In genomic region chr19:40418040-40418439, GRCh38 we compare ENCODE assay signal across 17 cellular contexts. TPM values are rescaled to one million over a fixed set of nuclear protein-coding genes. Genes with fewer than 3 reads are reported as not detected.
DNase-seq lines count a peak whose midpoint lies in the region; ATAC-seq and TF ChIP-seq lines count a peak whose summit lies in the region.
"Had no signal": no experiment of that assay in that cellular context is flagged by ENCODE, and none has a peak within 500 bp of the region (broad histone marks: within the 10 kb centered on the region; RNA-seq: fewer than 3 reads in every experiment).

No MANE protein-coding gene starts in this region.

- H3K36me3 Mint-ChIP-seq in dendritic cell treated with granulocyte-macrophage colony-stimulating factor and Interleukin-4, amounts not matched to agents 40 ng/mL and 50 ng/mL, for 4 days (ENCODE audit: low read depth): peaks cover 19% of the 10 kb centered on the region
- no peaks in the 10 kb centered on the region for H3K36me3 Mint-ChIP-seq in natural killer cell treated with Interleukin-12 subunit alpha and Interleukin-12 subunit beta and Interleukin-15 and Interleukin-18, amount 100 ng/mL, for 72 hours

- H3K27me3 Mint-ChIP-seq in dendritic cell treated with granulocyte-macrophage colony-stimulating factor and Interleukin-4, amounts not matched to agents 40 ng/mL and 50 ng/mL, for 4 days: peaks cover 6% of the 10 kb centered on the region
- peaks cover 0 to 3% of the 10 kb centered on the region in 2 donors for H3K27me3 Mint-ChIP-seq in natural killer cell treated with Interleukin-12 subunit alpha and Interleukin-12 subunit beta and Interleukin-15 and Interleukin-18, amount 100 ng/mL, for 72 hours

- H3K27me3 ChIP-seq in left ventricle myocardium inferior (ENCODE audit: low read depth) (no peaks in the 10 kb centered on the region), upper lobe of left lung (no peaks in the 10 kb centered on the region)
- H3K27me3 ChIP-seq: pancreas had no signal

- intact Hi-C loops in left ventricle myocardium inferior (cut with micrococcal nuclease) (no loop called here), Right ventricle myocardium inferior (cut with DNase I) (no loop called here)
- intact Hi-C loops in dendritic cell treated with granulocyte-macrophage colony-stimulating factor and Interleukin-4, amounts not matched to agents 40 ng/mL and 50 ng/mL, for 4 days (cut with micrococcal nuclease): no loop called here

- H3K9me3 Mint-ChIP-seq in dendritic cell treated with granulocyte-macrophage colony-stimulating factor and Interleukin-4, amounts not matched to agents 40 ng/mL and 50 ng/mL, for 4 days: no peaks in the 10 kb centered on the region
- no peaks in the 10 kb centered on the region for H3K9me3 Mint-ChIP-seq in natural killer cell treated with Interleukin-12 subunit alpha and Interleukin-12 subunit beta and Interleukin-15 and Interleukin-18, amount 100 ng/mL, for 72 hours

- H3K27ac ChIP-seq in left ventricle myocardium inferior (replicated peaks) (peak overlapping the region; percentile 99), upper lobe of left lung (peak overlapping the region; percentile 68 to 100 (median 90))

- H3K9me3 ChIP-seq in left ventricle myocardium inferior (replicated peaks) (no peaks in the 10 kb centered on the region), upper lobe of left lung (no peaks in the 10 kb centered on the region)
- H3K9me3 ChIP-seq: pancreas had no signal

- no peak for DNase-seq in left ventricle myocardium inferior
- no peak for DNase-seq in Right ventricle myocardium inferior (ENCODE audit: missing footprints)
- DNase-seq in natural killer cell treated with Interleukin-12 subunit alpha and Interleukin-12 subunit beta and Interleukin-15 and Interleukin-18, amount 100 ng/mL, for 72 hours (ENCODE audit: low spot score): no peak
- DNase-seq in upper lobe of left lung: no peak
- no peak for DNase-seq in NCI-H2107 (lab: John Stamatoyannopoulos, UW)
- DNase-seq in AG08396 (ENCODE audit: low spot score): no peak
- DNase-seq: activated CD4-positive, alpha-beta T cell treated with anti-CD3 and anti-CD28 coated beads, Interleukin-2, amount 50 U/mL, for 4 hours; activated gamma-delta T cell treated with Interleukin-2 at 50 U/mL for 16 hours; central memory CD4-positive, alpha-beta T cell; DMS79 treated with DMSO at 0.1 percent for 48 hours; hypothalamus; MM.1S; NCI-H226; pancreas had no signal

- peaks cover 50% of the 10 kb centered on the region for H3K4me1 Mint-ChIP-seq in dendritic cell treated with granulocyte-macrophage colony-stimulating factor and Interleukin-4, amounts not matched to agents 40 ng/mL and 50 ng/mL, for 4 days (ENCODE audit: low read depth)
- peaks cover 42 to 51% of the 10 kb centered on the region in 2 donors for H3K4me1 Mint-ChIP-seq in natural killer cell treated with Interleukin-12 subunit alpha and Interleukin-12 subunit beta and Interleukin-15 and Interleukin-18, amount 100 ng/mL, for 72 hours (ENCODE audit: low read depth in 2 of 2)

- peak overlapping the region; percentile 69 for H3K27ac Mint-ChIP-seq in dendritic cell treated with granulocyte-macrophage colony-stimulating factor and Interleukin-4, amounts not matched to agents 40 ng/mL and 50 ng/mL, for 4 days
- peak overlapping the region; percentile 47 to 64 for H3K27ac Mint-ChIP-seq in natural killer cell treated with Interleukin-12 subunit alpha and Interleukin-12 subunit beta and Interleukin-15 and Interleukin-18, amount 100 ng/mL, for 72 hours

- no peak for TF ChIP-seq EP300 in upper lobe of left lung (IDR thresholded peaks at IDR 0.05)

- no peak overlapping the region for H3K4me3 Mint-ChIP-seq in dendritic cell treated with granulocyte-macrophage colony-stimulating factor and Interleukin-4, amounts not matched to agents 40 ng/mL and 50 ng/mL, for 4 days
- peak overlapping the region; percentile 6 for H3K4me3 Mint-ChIP-seq in natural killer cell treated with Interleukin-12 subunit alpha and Interleukin-12 subunit beta and Interleukin-15 and Interleukin-18, amount 100 ng/mL, for 72 hours

- H3K36me3 ChIP-seq in left ventricle myocardium inferior (peaks cover 10% of the 10 kb centered on the region), upper lobe of left lung (peaks cover 7 to 16% (median 9%) of the 10 kb centered on the region in 4 donors)
- H3K36me3 ChIP-seq: pancreas had no signal

- no peak for TF ChIP-seq POLR2A in upper lobe of left lung (IDR thresholded peaks at IDR 0.05)

- peaks cover 77% of the 10 kb centered on the region for H3K4me1 ChIP-seq in left ventricle myocardium inferior
- peaks cover 57 to 79% (median 74%) of the 10 kb centered on the region in 4 donors for H3K4me1 ChIP-seq in upper lobe of left lung

- no peak for ATAC-seq in Right ventricle myocardium inferior
- ATAC-seq in natural killer cell treated with Interleukin-12 subunit alpha and Interleukin-12 subunit beta and Interleukin-15 and Interleukin-18, amount 100 ng/mL, for 72 hours: no peak
- ATAC-seq in upper lobe of left lung (ENCODE audit: low FRiP score in 2 of 2): no peak
- ATAC-seq in SK-N-SH treated with all-trans-retinoic acid at 6 μM for 48 hours: no peak
- ATAC-seq: pancreas had no signal

- 86% methylated on average over 3 of the region's 3 CpGs for WGBS in upper lobe of left lung, 2 donors

- H3K4me3 ChIP-seq in left ventricle myocardium inferior (no peak overlapping the region), upper lobe of left lung (no peak overlapping the region)
- H3K4me3 ChIP-seq: pancreas had no signal

- TF ChIP-seq CTCF in left ventricle myocardium inferior (IDR thresholded peaks at IDR 0.05; ENCODE audit: borderline replicate concordance): no peak
- TF ChIP-seq CTCF in upper lobe of left lung (IDR thresholded peaks at IDR 0.05): no peak

TF ChIP-seq in SK-N-SH treated with all-trans-retinoic acid at 6 μM for 48 hours, 23 proteins besides CTCF, POLR2A, EP300 and RAD21 (continues in another document):
- TF ChIP-seq PATZ1 (CRISPR knock-in tag; IDR thresholded peaks at IDR 0.05; ENCODE audit: borderline replicate concordance): no peak
- TF ChIP-seq PPARA (CRISPR knock-in tag; IDR thresholded peaks at IDR 0.05; ENCODE audit: borderline replicate concordance): no peak
- TF ChIP-seq ESRRG (CRISPR knock-in tag; IDR thresholded peaks at IDR 0.05): no peak
- no peak for TF ChIP-seq ZFP30 (CRISPR knock-in tag; IDR thresholded peaks at IDR 0.05)
- TF ChIP-seq ZNF70 (CRISPR knock-in tag; IDR thresholded peaks at IDR 0.05): no peak

RNA-seq across cellular contexts. Expression of gene PRX, which starts 4.9 kb away (rescaled TPM):
- total RNA-seq in left ventricle myocardium inferior: 3.3 TPM
- total RNA-seq in Right ventricle myocardium inferior: 3.5 TPM
- total RNA-seq in natural killer cell treated with Interleukin-12 subunit alpha and Interleukin-12 subunit beta and Interleukin-15 and Interleukin-18, amount 100 ng/mL, for 72 hours: under 1 TPM; 0.48 to 0.78 TPM
- 100 to 1,000 TPM in 1 of 6 donors, 10 to 100 TPM in 5; 30.1 to 146 (median 51.5) TPM for total RNA-seq in upper lobe of left lung

RNA-seq across cellular contexts. Expression of gene SERTAD1, which starts 7.8 kb away (rescaled TPM):
- total RNA-seq in left ventricle myocardium inferior: 9.2 TPM
- total RNA-seq in Right ventricle myocardium inferior: 12.0 TPM
- 10 to 100 TPM; 11.2 to 21.5 TPM for total RNA-seq in natural killer cell treated with Interleukin-12 subunit alpha and Interleukin-12 subunit beta and Interleukin-15 and Interleukin-18, amount 100 ng/mL, for 72 hours
- total RNA-seq in upper lobe of left lung: 10 to 100 TPM in 4 of 6 donors, 1 to 10 TPM in 2; 2.1 to 37.5 (median 18.4) TPM

RNA-seq across cellular contexts. Expression of gene SERTAD3, which starts 26.1 kb away (rescaled TPM):
- total RNA-seq in left ventricle myocardium inferior: 16.2 TPM
- 28.2 TPM for total RNA-seq in Right ventricle myocardium inferior
- total RNA-seq in natural killer cell treated with Interleukin-12 subunit alpha and Interleukin-12 subunit beta and Interleukin-15 and Interleukin-18, amount 100 ng/mL, for 72 hours: 10 to 100 TPM; 12.8 to 13.2 TPM
- total RNA-seq in upper lobe of left lung: 10 to 100 TPM in 5 of 6 donors, 1 to 10 TPM in 1; 8.9 to 44.5 (median 21.9) TPM

RNA-seq across cellular contexts. Expression of gene HIPK4, which starts 28.1 kb away (rescaled TPM):
- total RNA-seq in left ventricle myocardium inferior (not detected), Right ventricle myocardium inferior (not detected), upper lobe of left lung (1 to 10 TPM in 1 of 6 donors, under 1 TPM in 4, not detected in 1; 0.17 to 1.0 (median 0.46) TPM)
- not detected for total RNA-seq in natural killer cell treated with Interleukin-12 subunit alpha and Interleukin-12 subunit beta and Interleukin-15 and Interleukin-18, amount 100 ng/mL, for 72 hours
- total RNA-seq: lung microvascular endothelial cell had no signal

RNA-seq across cellular contexts. Expression of gene BLVRB, which starts 47.5 kb away (rescaled TPM):
- 91.3 TPM for total RNA-seq in left ventricle myocardium inferior
- total RNA-seq in Right ventricle myocardium inferior: 127 TPM
- total RNA-seq in natural killer cell treated with Interleukin-12 subunit alpha and Interleukin-12 subunit beta and Interleukin-15 and Interleukin-18, amount 100 ng/mL, for 72 hours: 1 to 10 TPM; 4.6 to 5.3 TPM
- 100 to 1,000 TPM in 5 of 6 donors, 10 to 100 TPM in 1; 77.5 to 379 (median 223) TPM for total RNA-seq in upper lobe of left lung
